24 cellular contexts compared by ENCODE assay signal in the genomic region with DNA sequence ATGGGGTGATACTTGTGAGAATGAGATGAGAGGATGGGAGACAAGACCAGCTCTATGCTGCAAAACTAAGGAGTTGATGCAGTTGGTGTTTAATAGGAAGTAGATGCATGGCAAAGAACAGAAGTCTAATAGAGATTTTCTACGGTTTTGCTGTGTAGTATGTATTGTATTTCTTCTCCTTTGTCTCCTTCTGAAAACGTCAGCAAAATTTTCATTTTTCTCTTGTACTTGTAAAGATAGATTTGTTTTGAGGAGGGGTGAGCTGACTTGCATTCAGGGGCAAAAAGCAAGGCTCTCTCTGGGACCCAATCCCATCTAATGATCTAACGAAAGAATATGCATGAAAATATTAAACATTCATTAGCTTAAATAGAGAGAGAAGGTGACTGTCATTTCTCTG.
DNase-seq lines count a peak whose midpoint lies in the region; ATAC-seq, FAIRE-seq and TF ChIP-seq lines count a peak whose summit lies in the region.
"Had no signal": no experiment of that assay in that cellular context is flagged by ENCODE, and none has a peak within 500 bp of the region (broad histone marks: within the 10 kb centered on the region; RNA-seq: fewer than 3 reads in every experiment).

No MANE protein-coding gene starts in this region.

- H3K4me1 ChIP-seq in HepG2 (ENCODE audit: insufficient read depth, low read length) (no peaks in the 10 kb centered on the region), right lobe of liver (no peaks in the 10 kb centered on the region), K562 (replicated peaks in 1 of 2; ENCODE audit: control insufficient read depth in 2 of 2, insufficient read depth in 2 of 2, low read length in 2 of 2) (peaks cover 0 to 2% of the 10 kb centered on the region in 2 experiments; a peak in 1 of 5 replicates)
- H3K4me1 ChIP-seq: BLaER1 treated with 17β-estradiol and CSF1 and Interleukin-3, amounts not matched to agents 10 nM and 100 nM; Caco-2 had no signal

- intact Hi-C loops in HepG2 (cut with micrococcal nuclease; ENCODE audit: unreplicated experiment), result no loop called here
- intact Hi-C loops in right lobe of liver (cut with DNase I), result no loop called here
- intact Hi-C loops in K562 (cut with micrococcal nuclease), result no loop called here

- DNase-seq in HepG2 (ENCODE audit: low spot score), result no peak
- no peak for DNase-seq in right lobe of liver
- DNase-seq in GM19239 (ENCODE audit: insufficient read length, low spot score), result no peak
- no peak for DNase-seq in K562 (ENCODE audit: extremely low read depth in 1 of 4, low spot score in 3 of 4)
- DNase-seq: 8988T; AML-193; Caco-2; Calu3; CD4-positive, alpha-beta T cell; CD8-positive, alpha-beta T cell; DMS 273 treated with DMSO at 0.1 percent for 48 hours; DMS153; DMS53; DMS79; DND-41; EL; GDM1 had no signal

- H3K4me3 ChIP-seq in HepG2 (replicated peaks in 1 of 3; ENCODE audit: insufficient read depth in 1 of 3, low read depth in 2 of 3, low read length in 3 of 3), result no peak overlapping the region
- no peak overlapping the region for H3K4me3 ChIP-seq in right lobe of liver
- no peak overlapping the region for H3K4me3 ChIP-seq in K562
- H3K4me3 ChIP-seq: BLaER1 treated with 17β-estradiol and CSF1 and Interleukin-3, amounts not matched to agents 10 nM and 100 nM; GM12878 had no signal

- H3K27ac ChIP-seq in HepG2 (ENCODE audit: extremely low read length, insufficient read depth, low read length) (no peak overlapping the region), right lobe of liver (no peak overlapping the region), K562 (ENCODE audit: extremely low read depth, low read depth, low read length) (no peak overlapping the region)
- H3K27ac ChIP-seq: BLaER1 treated with 17β-estradiol and CSF1 and Interleukin-3, amounts not matched to agents 10 nM and 100 nM; C4-2B had no signal

- TF ChIP-seq CTCF in HepG2 (CRISPR knock-in tag; IDR thresholded peaks at IDR 0.05) (no peak), right lobe of liver (IDR thresholded peaks at IDR 0.05) (no peak), K562 (IDR thresholded peaks at IDR 0.05 in 2 of 3, conservative IDR thresholded peaks at IDR 0.05 in 1 of 3; ENCODE audit: insufficient read depth in 2 of 3, low read depth in 1 of 3, low read length in 3 of 3) (no peak)

- H3K36me3 ChIP-seq in HepG2 (replicated peaks in 1 of 2; ENCODE audit: control insufficient read depth in 1 of 2, insufficient read depth in 2 of 2, low read length in 2 of 2) (no peaks in the 10 kb centered on the region), right lobe of liver (no peaks in the 10 kb centered on the region), K562 (ENCODE audit: control insufficient read depth, insufficient read depth, low read length) (no peaks in the 10 kb centered on the region)
- H3K36me3 ChIP-seq: BLaER1 treated with 17β-estradiol and CSF1 and Interleukin-3, amounts not matched to agents 10 nM and 100 nM had no signal

- TF ChIP-seq RAD21 in HepG2 (CRISPR knock-in tag; IDR thresholded peaks at IDR 0.05) (no peak), K562 (CRISPR knock-in tag; conservative IDR thresholded peaks at IDR 0.05 in 1 of 2, IDR thresholded peaks at IDR 0.05 in 1 of 2) (no peak)

- in situ Hi-C loops in HepG2 (cut with HindIII; ENCODE audit: extremely low pct_ligation_motif_present, low pct_unique_long_range_greater_than_20kb), result no loop called here
- in situ Hi-C loops in K562 (cut with MboI), result no loop called here

- no peak overlapping the region for H3K4me2 ChIP-seq in HepG2 (ENCODE audit: low read depth, low read length)
- no peak overlapping the region for H3K4me2 ChIP-seq in K562 (ENCODE audit: insufficient read depth, low read length)
- H3K4me2 ChIP-seq: BLaER1 treated with 17β-estradiol and CSF1 and Interleukin-3, amounts not matched to agents 10 nM and 100 nM had no signal

- CTCF ChIA-PET in HepG2 (lab: Yijun Ruan, JAX; ENCODE audit: low intra/inter-chr PET ratio, low total read pairs) (no interaction called here), K562 (lab: Yijun Ruan, JAX; ENCODE audit: low intra/inter-chr PET ratio) (no interaction called here)

- FAIRE-seq in HepG2 (lab: Jason Lieb, UNC) (no peak), GM19239 (lab: Jason Lieb, UNC) (peak; percentile 11), K562 (lab: Jason Lieb, UNC) (no peak)
- FAIRE-seq: GM12878, GM12892, GM18507 had no signal

- TF ChIP-seq POLR2A in HepG2 (IDR thresholded peaks at IDR 0.05; ENCODE audit: insufficient read depth in 1 of 2, low read depth in 2 of 2, low read length in 2 of 2) (no peak), right lobe of liver (IDR thresholded peaks at IDR 0.05) (no peak), K562 (conservative IDR thresholded peaks at IDR 0.05) (no peak)

- POLR2A ChIA-PET in HepG2 (lab: Yijun Ruan, JAX), result no interaction called here
- POLR2A ChIA-PET in K562 (lab: Yijun Ruan, JAX), result interaction anchor here (0.6 kb wide), 1 partner anchor 816 kb away, joined by 3 read pairs; no protein-coding TSS in a partner anchor

- H3K79me2 ChIP-seq in HepG2 (ENCODE audit: insufficient read depth, low read length) (no peaks in the 10 kb centered on the region), K562 (ENCODE audit: control insufficient read depth, insufficient read depth, low read length) (no peaks in the 10 kb centered on the region)

- H3K9me3 ChIP-seq in HepG2 (ENCODE audit: low read length), result no peaks in the 10 kb centered on the region
- no peaks in the 10 kb centered on the region for H3K9me3 ChIP-seq in right lobe of liver
- no peaks in the 10 kb centered on the region for H3K9me3 ChIP-seq in K562 (replicated peaks; ENCODE audit: control insufficient read depth, insufficient read depth, low read depth, low read length)
- H3K9me3 ChIP-seq: BLaER1 treated with 17β-estradiol and CSF1 and Interleukin-3, amounts not matched to agents 10 nM and 100 nM; Caco-2 had no signal

- WGBS in HepG2 (ENCODE audit: low lambda C conversion rate), result 81% methylated on average over 3 of the region's 3 CpGs
- 72% methylated on average over 3 of the region's 3 CpGs for WGBS in right lobe of liver (ENCODE audit: insufficient coverage, low coverage, low lambda C conversion rate, missing lambda C conversion rate)
- 66% methylated on average over 3 of the region's 3 CpGs for WGBS in K562 (ENCODE audit: insufficient coverage, low coverage, missing lambda C conversion rate)

- H3K9ac ChIP-seq in HepG2 (ENCODE audit: insufficient read depth, low read depth, low read length) (no peak overlapping the region), K562 (ENCODE audit: insufficient read depth in 1 of 2, low read depth in 2 of 2, low read length in 2 of 2) (no peak overlapping the region)
- H3K9ac ChIP-seq: BLaER1 treated with 17β-estradiol and CSF1 and Interleukin-3, amounts not matched to agents 10 nM and 100 nM had no signal

- H2AFZ ChIP-seq in HepG2 (ENCODE audit: low read length) (no peak overlapping the region), K562 (ENCODE audit: low read depth, low read length) (no peak overlapping the region)

- no TSS peak for BruUV-seq in HepG2 (replicated peaks; lab: Mats Ljungman, UMichigan)
- no TSS peak for BruUV-seq in K562 (replicated peaks; lab: Mats Ljungman, UMichigan)

- H4K20me1 ChIP-seq in HepG2 (ENCODE audit: insufficient read depth, low read length) (no peaks in the 10 kb centered on the region), K562 (replicated peaks; ENCODE audit: control insufficient read depth, insufficient read depth, low read length) (no peaks in the 10 kb centered on the region)
- H4K20me1 ChIP-seq: BLaER1 treated with 17β-estradiol and CSF1 and Interleukin-3, amounts not matched to agents 10 nM and 100 nM had no signal

- ATAC-seq in HepG2 (no peak), right lobe of liver (no peak), K562 (no peak), HG03565 (IDR thresholded peaks at IDR 0.05; ENCODE audit: unreplicated experiment) (no peak)
- ATAC-seq in activated CD4-positive, CD25-positive, alpha-beta regulatory T cell treated with anti-CD3 and anti-CD28 coated beads, Interleukin-2, amount 50 U/mL, for 24 hours, result no peak
- ATAC-seq: CD8-positive, alpha-beta T cell; GM12878 had no signal

- TF ChIP-seq EP300 in HepG2 (IDR thresholded peaks at IDR 0.05; ENCODE audit: low read depth in 2 of 2, low read length in 2 of 2) (no peak), HepG2 (CRISPR knock-in tag; IDR thresholded peaks at IDR 0.05; ENCODE audit: borderline replicate concordance) (no peak), K562 (IDR thresholded peaks at IDR 0.05; ENCODE audit: low read length) (no peak)

- H3K27me3 ChIP-seq in HepG2 (ENCODE audit: control insufficient read depth in 1 of 2, insufficient read depth in 2 of 2, low read length in 2 of 2), result no peaks in the 10 kb centered on the region
- no peaks in the 10 kb centered on the region for H3K27me3 ChIP-seq in right lobe of liver
- no peaks in the 10 kb centered on the region for H3K27me3 ChIP-seq in K562 (ENCODE audit: control insufficient read depth in 2 of 2, insufficient read depth in 2 of 2, low read length in 2 of 2)
- H3K27me3 ChIP-seq: BLaER1 treated with 17β-estradiol and CSF1 and Interleukin-3, amounts not matched to agents 10 nM and 100 nM had no signal

- H3K9me1 ChIP-seq in K562 (ENCODE audit: control insufficient read depth, insufficient read depth, low read length), result no peaks in the 10 kb centered on the region

TF ChIP-seq in K562, 482 proteins besides CTCF, POLR2A, EP300 and RAD21:
- no peak for TF ChIP-seq NFIC (IDR thresholded peaks at IDR 0.05)
- peak; percentile 67 for TF ChIP-seq ZNF316 (IDR thresholded peaks at IDR 0.05)
- TF ChIP-seq C11orf30 (IDR thresholded peaks at IDR 0.05; ENCODE audit: low read depth), result peak; percentile 46
- 0 out of 2 replicates have a peak, but pooled peaks have one; percentile 10 for TF ChIP-seq MAFK (IDR thresholded peaks at IDR 0.05; ENCODE audit: low read length)
- TF ChIP-seq, protein P1, sequence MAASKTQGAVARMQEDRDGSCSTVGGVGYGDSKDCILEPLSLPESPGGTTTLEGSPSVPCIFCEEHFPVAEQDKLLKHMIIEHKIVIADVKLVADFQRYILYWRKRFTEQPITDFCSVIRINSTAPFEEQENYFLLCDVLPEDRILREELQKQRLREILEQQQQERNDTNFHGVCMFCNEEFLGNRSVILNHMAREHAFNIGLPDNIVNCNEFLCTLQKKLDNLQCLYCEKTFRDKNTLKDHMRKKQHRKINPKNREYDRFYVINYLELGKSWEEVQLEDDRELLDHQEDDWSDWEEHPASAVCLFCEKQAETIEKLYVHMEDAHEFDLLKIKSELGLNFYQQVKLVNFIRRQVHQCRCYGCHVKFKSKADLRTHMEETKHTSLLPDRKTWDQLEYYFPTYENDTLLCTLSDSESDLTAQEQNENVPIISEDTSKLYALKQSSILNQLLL (CRISPR knock-in tag; IDR thresholded peaks at IDR 0.05; ENCODE audit: borderline replicate concordance), result no peak
